In the genomic region with DNA sequence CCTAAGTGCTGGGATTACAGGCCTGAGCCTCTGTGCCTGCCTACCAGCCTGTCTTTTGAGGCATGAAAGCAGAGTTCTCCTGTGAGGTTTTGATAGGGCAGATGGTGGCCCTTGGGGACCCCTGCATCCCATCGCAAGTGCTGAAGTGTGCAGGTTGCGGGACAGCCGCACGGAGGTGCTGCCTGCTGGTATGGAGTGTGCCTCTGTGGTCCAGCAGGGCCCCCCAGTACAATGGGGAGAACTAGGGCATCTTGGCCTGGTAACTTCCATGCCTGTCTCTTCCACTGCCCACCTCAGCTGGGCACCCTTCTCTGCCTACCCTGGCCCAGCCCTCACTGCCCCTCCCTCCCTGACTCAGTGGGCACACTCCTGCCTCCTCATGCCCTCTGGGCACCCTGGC, we compare ENCODE assay signal across 17 cellular contexts. TPM values are rescaled to one million over a fixed set of nuclear protein-coding genes. Genes with fewer than 3 reads are reported as not detected.
A peak's percentile ranks its signal among the peaks of the same experiment; 100 is the strongest.
DNase-seq lines count a peak whose midpoint lies in the region; ATAC-seq and TF ChIP-seq lines count a peak whose summit lies in the region.
"Had no signal": no experiment of that assay in that cellular context is flagged by ENCODE, and none has a peak within 500 bp of the region (broad histone marks: within the 10 kb centered on the region; RNA-seq: fewer than 3 reads in every experiment).

No MANE protein-coding gene starts in this region.

- H3K4ac ChIP-seq in mesendoderm (ENCODE audit: low read depth, low read length), result no peak overlapping the region

- H2BK120ac ChIP-seq in mesendoderm (ENCODE audit: low read depth, low read length), result no peak overlapping the region

- H3K9ac ChIP-seq in neural progenitor cell (no peak overlapping the region), mesendoderm (ENCODE audit: low read length) (no peak overlapping the region)

- ATAC-seq in Right ventricle myocardium inferior, result no peak
- ATAC-seq: A549 had no signal

- H2AK5ac ChIP-seq in mesendoderm (ENCODE audit: low read length), result no peak overlapping the region

- H3K36me3 ChIP-seq in neural progenitor cell (no peaks in the 10 kb centered on the region), spleen (no peaks in the 10 kb centered on the region), mesendoderm (ENCODE audit: control insufficient read depth, insufficient read depth, low read length) (no peaks in the 10 kb centered on the region)
- H3K36me3 ChIP-seq: HAP-1 had no signal

- H4K5ac ChIP-seq in mesendoderm (ENCODE audit: low read length), result no peak overlapping the region

- no peak for TF ChIP-seq POLR2A in spleen (IDR thresholded peaks at IDR 0.05)

- H3F3A ChIP-seq in neural progenitor cell (ENCODE audit: low read depth), result peaks cover 4% of the 10 kb centered on the region

- H3K9me3 ChIP-seq in neural progenitor cell (ENCODE audit: low read depth), result no peaks in the 10 kb centered on the region
- H3K9me3 ChIP-seq in spleen, result no peaks in the 10 kb centered on the region
- H3K9me3 ChIP-seq: A549, HAP-1 had no signal

- H3K4me3 ChIP-seq in neural progenitor cell (no peak overlapping the region), spleen (no peak overlapping the region), mesendoderm (ENCODE audit: low read length) (no peak overlapping the region)
- H3K4me3 ChIP-seq: A549, HAP-1 had no signal

- CTCF ChIA-PET in activated naive CD4-positive, alpha-beta T cell treated with anti-CD3 and anti-CD28 coated beads for 36 hours (lab: Charles Lee), result interaction anchor here (1.3 to 6.8 kb wide), 3 partner anchors 153 to 266 kb away, joined by 4 to 130 read pairs (median 14); no protein-coding TSS in a partner anchor

- H4K20me1 ChIP-seq in neural progenitor cell (ENCODE audit: low read depth), result no peaks in the 10 kb centered on the region

- no peak overlapping the region for H3K4me3 Mint-ChIP-seq in chondrocyte (ENCODE audit: unreplicated experiment)
- no peak overlapping the region for H3K4me3 Mint-ChIP-seq in neural progenitor cell
- no peak overlapping the region for H3K4me3 Mint-ChIP-seq in nephron progenitor cell
- no peak overlapping the region for H3K4me3 Mint-ChIP-seq in activated naive CD4-positive, alpha-beta T cell treated with anti-CD3 and anti-CD28 coated beads for 36 hours
- H3K4me3 Mint-ChIP-seq: CD14-positive monocyte; CD4-positive, alpha-beta memory T cell had no signal

- H3K27ac ChIP-seq in neural progenitor cell (no peak overlapping the region), spleen (no peak overlapping the region), mesendoderm (ENCODE audit: low read depth, low read length) (no peak overlapping the region)
- H3K27ac ChIP-seq: 22Rv1, A549 had no signal

- no peak overlapping the region for H4K8ac ChIP-seq in mesendoderm (ENCODE audit: low read depth, low read length)

- WGBS in spleen, 5 donors, result 87 to 98% (median 95%) methylated on average over 3 to 4 of the region's 4 CpGs; no CpG with 5 or more reads in 1 of the 5 donors
- no CpG with 5 or more reads among the region's 4 CpGs for WGBS in mesendoderm (ENCODE audit: extremely low coverage, insufficient coverage, low lambda C conversion rate)

- no peak overlapping the region for H3K4me2 ChIP-seq in neural progenitor cell
- H3K4me2 ChIP-seq in mesendoderm (ENCODE audit: low read length), result no peak overlapping the region
- H3K4me2 ChIP-seq: A549 had no signal

- H3K23ac ChIP-seq in mesendoderm (ENCODE audit: low read length), result no peak overlapping the region

- H3K4me1 Mint-ChIP-seq in chondrocyte (ENCODE audit: low read depth), result peaks cover 3% of the 10 kb centered on the region
- H3K4me1 Mint-ChIP-seq in neural progenitor cell, result peaks cover 51% of the 10 kb centered on the region
- peaks cover 32% of the 10 kb centered on the region for H3K4me1 Mint-ChIP-seq in nephron progenitor cell
- H3K4me1 Mint-ChIP-seq in activated naive CD4-positive, alpha-beta T cell treated with anti-CD3 and anti-CD28 coated beads for 36 hours (ENCODE audit: low read depth), result peaks cover 3% of the 10 kb centered on the region

- H3K9me3 Mint-ChIP-seq in chondrocyte (ENCODE audit: low read depth), result no peaks in the 10 kb centered on the region
- no peaks in the 10 kb centered on the region for H3K9me3 Mint-ChIP-seq in neural progenitor cell
- no peaks in the 10 kb centered on the region for H3K9me3 Mint-ChIP-seq in nephron progenitor cell
- H3K9me3 Mint-ChIP-seq in activated naive CD4-positive, alpha-beta T cell treated with anti-CD3 and anti-CD28 coated beads for 36 hours, result no peaks in the 10 kb centered on the region
- H3K9me3 Mint-ChIP-seq: CD14-positive monocyte; CD4-positive, alpha-beta memory T cell had no signal

- H3K36me3 Mint-ChIP-seq in chondrocyte (ENCODE audit: low read depth) (no peaks in the 10 kb centered on the region), neural progenitor cell (no peaks in the 10 kb centered on the region), nephron progenitor cell (ENCODE audit: low read depth) (no peaks in the 10 kb centered on the region)
- no peaks in the 10 kb centered on the region for H3K36me3 Mint-ChIP-seq in activated naive CD4-positive, alpha-beta T cell treated with anti-CD3 and anti-CD28 coated beads for 36 hours (ENCODE audit: low read depth)
- H3K36me3 Mint-ChIP-seq: CD14-positive monocyte; CD4-positive, alpha-beta memory T cell had no signal

- no peak overlapping the region for H2BK15ac ChIP-seq in mesendoderm (replicated peaks; ENCODE audit: low read depth)

- no peak overlapping the region for H2BK5ac ChIP-seq in mesendoderm (ENCODE audit: low read length)

- H3K56ac ChIP-seq in mesendoderm (ENCODE audit: low read length), result no peak overlapping the region

- DNase-seq in Right ventricle myocardium inferior (ENCODE audit: missing footprints) (peak; percentile 50), cardiac septum (ENCODE audit: low spot score) (no peak), chondrocyte (ENCODE audit: low spot score) (peak; percentile 43), neural progenitor cell (ENCODE audit: low spot score) (no peak), spleen (peak; percentile 47), nephron progenitor cell (no peak), mesendoderm (no peak)
- DNase-seq in activated naive CD4-positive, alpha-beta T cell treated with anti-CD3 and anti-CD28 coated beads for 36 hours, result no peak
- DNase-seq: AML-193; CD4-positive, alpha-beta memory T cell; DMS153; DMS79; GDM1 had no signal

- H3K79me2 ChIP-seq in neural progenitor cell (ENCODE audit: low read depth) (no peaks in the 10 kb centered on the region), mesendoderm (ENCODE audit: control insufficient read depth, insufficient read depth, low read length) (no peaks in the 10 kb centered on the region)

- no peak for TF ChIP-seq CTCF in chondrocyte (IDR thresholded peaks at IDR 0.05)
- no peak for TF ChIP-seq CTCF in neural progenitor cell (IDR thresholded peaks at IDR 0.05)
- TF ChIP-seq CTCF in spleen (IDR thresholded peaks at IDR 0.05 in 8 of 11, conservative IDR thresholded peaks at IDR 0.05 in 3 of 11), result no peak
- no peak for TF ChIP-seq CTCF in nephron progenitor cell (IDR thresholded peaks at IDR 0.05)

- H3K27ac Mint-ChIP-seq in chondrocyte (ENCODE audit: unreplicated experiment), result no peak overlapping the region
- H3K27ac Mint-ChIP-seq in neural progenitor cell, result peak overlapping the region; percentile 87
- H3K27ac Mint-ChIP-seq in nephron progenitor cell, result no peak overlapping the region
- H3K27ac Mint-ChIP-seq in activated naive CD4-positive, alpha-beta T cell treated with anti-CD3 and anti-CD28 coated beads for 36 hours, result no peak overlapping the region

- H3K27me3 Mint-ChIP-seq in chondrocyte (ENCODE audit: low read depth) (peaks cover 2% of the 10 kb centered on the region), neural progenitor cell (ENCODE audit: insufficient read depth, low read depth) (peaks cover 11% of the 10 kb centered on the region), nephron progenitor cell (ENCODE audit: low read depth, poor library complexity) (peaks cover 21% of the 10 kb centered on the region)
- H3K27me3 Mint-ChIP-seq in activated naive CD4-positive, alpha-beta T cell treated with anti-CD3 and anti-CD28 coated beads for 36 hours (ENCODE audit: low read depth), result peaks cover 3% of the 10 kb centered on the region

- intact Hi-C loops in Right ventricle myocardium inferior (cut with DNase I) (no loop called here), cardiac septum (cut with DNase I) (no loop called here), spleen (cut with DNase I; ENCODE audit: low total_unique reads) (no loop called here)
- intact Hi-C loops in activated naive CD4-positive, alpha-beta T cell treated with anti-CD3 and anti-CD28 coated beads for 36 hours (cut with micrococcal nuclease), result no loop called here

- peaks cover 13% of the 10 kb centered on the region for H3K4me1 ChIP-seq in neural progenitor cell
- H3K4me1 ChIP-seq in spleen, result peaks cover 4 to 13% (median 8%) of the 10 kb centered on the region in 6 donors
- H3K4me1 ChIP-seq in mesendoderm (ENCODE audit: control insufficient read depth, low read depth, low read length), result no peaks in the 10 kb centered on the region
- H3K4me1 ChIP-seq: HAP-1 had no signal

- H2AFZ ChIP-seq in neural progenitor cell (replicated peaks), result no peak overlapping the region

- H3K79me1 ChIP-seq in mesendoderm (ENCODE audit: low read length), result no peaks in the 10 kb centered on the region

- H3K27me3 ChIP-seq in neural progenitor cell (peaks cover 5% of the 10 kb centered on the region), spleen (replicated peaks in 1 of 7) (peaks cover 0 to 19% (median 0%) of the 10 kb centered on the region in 7 donors), mesendoderm (ENCODE audit: insufficient read depth, low read length, poor library complexity) (no peaks in the 10 kb centered on the region)

- H3K18ac ChIP-seq in mesendoderm (ENCODE audit: low read length), result no peak overlapping the region

RNA-seq across cellular contexts. Expression of a gene that starts 9.8 kb away (rescaled TPM):
- total RNA-seq in Right ventricle myocardium inferior, result 337 TPM
- total RNA-seq in cardiac septum, result 607 TPM
- 5.8 to 8.7 TPM (median 6.0 TPM) in 3 replicates for total RNA-seq in chondrocyte
- 14.6 and 18.8 TPM in 2 replicates for total RNA-seq in neural progenitor cell (ENCODE audit: low replicate concordance)
- 100 to 1,000 TPM in 1 of 7 donors, 10 to 100 TPM in 6; 22.3 to 115 (median 70.2) TPM for total RNA-seq in spleen
- 10 to 100 TPM in 1 of 3 donors, 1 to 10 TPM in 2; 9.4 to 31.3 (median 9.6) TPM for polyA plus RNA-seq in spleen
- polyA plus RNA-seq in mesendoderm (2013, experiment 1 of 2), result 7.2 TPM
- 7.0 TPM for polyA plus RNA-seq in mesendoderm (2013, experiment 2 of 2)
- total RNA-seq in activated naive CD4-positive, alpha-beta T cell treated with anti-CD3 and anti-CD28 coated beads for 36 hours, result 1 to 10 TPM; 3.0 to 3.6 TPM
- polyA plus RNA-seq: CD14-positive monocyte had no signal

RNA-seq across cellular contexts. Expression of a gene that starts 25.2 kb away (rescaled TPM):
- total RNA-seq in Right ventricle myocardium inferior, result 13.0 TPM
- 12.4 TPM for total RNA-seq in cardiac septum
- 10.4 to 16.4 TPM (median 13.0 TPM) in 3 replicates for total RNA-seq in chondrocyte
- 25.0 and 34.8 TPM in 2 replicates for total RNA-seq in neural progenitor cell (ENCODE audit: low replicate concordance)
- 10 to 100 TPM; 13.7 to 32.3 (median 18.2) TPM for total RNA-seq in spleen
- 10 to 100 TPM in 2 of 3 donors, 1 to 10 TPM in 1; 8.9 to 11.5 (median 10.7) TPM for polyA plus RNA-seq in spleen
- 24.0 TPM for polyA plus RNA-seq in mesendoderm (2013, experiment 1 of 2)
- polyA plus RNA-seq in mesendoderm (2013, experiment 2 of 2), result 25.0 TPM
- 1 to 10 TPM; 8.1 to 8.5 TPM for total RNA-seq in activated naive CD4-positive, alpha-beta T cell treated with anti-CD3 and anti-CD28 coated beads for 36 hours

Comparison
In these comparisons a context has a peak if more than half of its experiments do, and no peak if none do; other contexts are left out.
1. DNase-seq: peak in Right ventricle myocardium inferior (single experiment), chondrocyte (single experiment) and spleen (single experiment); none in cardiac septum (single experiment), neural progenitor cell (single experiment), nephron progenitor cell (single experiment), mesendoderm (single experiment) and activated naive CD4-positive, alpha-beta T cell treated with anti-CD3 and anti-CD28 coated beads for 36 hours (single experiment).